ENCODE assay signal across 11 cellular contexts in genomic region chr1:39775141-39775540, GRCh38. TPM values are rescaled to one million over a fixed set of nuclear protein-coding genes. Genes with fewer than 3 reads are reported as not detected.
DNase-seq lines count a peak whose midpoint lies in the region; ATAC-seq, FAIRE-seq and TF ChIP-seq lines count a peak whose summit lies in the region.
"Not testable (repeated sequence)": the region's sequence is repeated elsewhere in the genome, so short reads cannot be mapped to it uniquely, and the experiment has no call there.
"Had no signal": no experiment of that assay in that cellular context is flagged by ENCODE, and none has a peak within 500 bp of the region (broad histone marks: within the 10 kb centered on the region; RNA-seq: fewer than 3 reads in every experiment).

No MANE protein-coding gene starts in this region.

- FAIRE-seq in GM12878 (lab: Jason Lieb, UNC), result not testable (repeated sequence)
- FAIRE-seq in HepG2 (lab: Jason Lieb, UNC), result peak; percentile 66

- SMC1A ChIA-PET in GM12878 (lab: Charles Lee; ENCODE audit: uncharacterized antibody, unreplicated experiment), result not testable (repeated sequence)

- not testable (repeated sequence) for TF ChIP-seq POLR2A in GM12878 (IDR thresholded peaks at IDR 0.05; ENCODE audit: low read depth, low read length); HepG2 (IDR thresholded peaks at IDR 0.05; ENCODE audit: insufficient read depth in 1 of 2, low read depth in 2 of 2, low read length in 2 of 2)

- peak overlapping the region; percentile 63 for H3K27ac Mint-ChIP-seq in Caco-2 (ENCODE audit: unreplicated experiment)

- in situ Hi-C loops in GM12878 (cut with MboI); HepG2 (cut with HindIII; ENCODE audit: extremely low pct_ligation_motif_present, low pct_unique_long_range_greater_than_20kb): not testable (repeated sequence)

- H3K4me1 ChIP-seq in Caco-2; mucosa of descending colon (ENCODE audit: low read depth): not testable (repeated sequence)
- peaks cover 20% of the 10 kb centered on the region for H3K4me1 ChIP-seq in KMS-11 (ENCODE audit: low read depth, poor library complexity, severe bottlenecking)
- peaks cover 13% of the 10 kb centered on the region for H3K4me1 ChIP-seq in GM12878 (ENCODE audit: control insufficient read depth, insufficient read depth, low read length)
- H3K4me1 ChIP-seq in HepG2 (ENCODE audit: insufficient read depth, low read length), result peaks cover 10% of the 10 kb centered on the region; the same call in 1 of the 2 replicates

- WGBS in GM12878 (ENCODE audit: insufficient coverage, insufficient replicate concordance, low lambda C conversion rate, missing lambda C conversion rate), result 79% methylated on average over 11 of the region's 11 CpGs
- WGBS in HepG2 (ENCODE audit: low lambda C conversion rate), result 10% methylated on average over 5 of the region's 11 CpGs

- H2AFZ ChIP-seq in KMS-11 (ENCODE audit: low read depth); GM12878 (ENCODE audit: control insufficient read depth, low read depth, low read length); HepG2 (ENCODE audit: low read length): not testable (repeated sequence)

- RAD21 ChIA-PET in GM12878 (lab: Charles Lee; ENCODE audit: unreplicated experiment), result not testable (repeated sequence)

- DNase-seq in Caco-2 (peak; percentile 49 to 73), HepG2 (ENCODE audit: low spot score) (peak; percentile 45), sciatic nerve (ENCODE audit: low spot score) (peak; percentile 30)
- DNase-seq in GM12878 (ENCODE audit: low read depth, low spot score); mucosa of descending colon: not testable (repeated sequence)

- not testable (repeated sequence) for H3K9ac ChIP-seq in KMS-11; GM12878 (ENCODE audit: control insufficient read depth, insufficient read depth, low read length); HepG2 (ENCODE audit: insufficient read depth, low read depth, low read length)

- not testable (repeated sequence) for H3K36me3 Mint-ChIP-seq in Caco-2 (ENCODE audit: insufficient read depth, unreplicated experiment)

- TF ChIP-seq CTCF in Caco-2 (IDR thresholded peaks at IDR 0.05; ENCODE audit: insufficient read depth in 1 of 2, low read depth in 1 of 2, low read length in 1 of 2, severe bottlenecking in 1 of 2, unreplicated experiment in 1 of 2); KMS-11 (conservative IDR thresholded peaks at IDR 0.05; ENCODE audit: low read depth, low read length); GM12878 (IDR thresholded peaks at IDR 0.05 in 2 of 3, conservative IDR thresholded peaks at IDR 0.05 in 1 of 3; ENCODE audit: control insufficient read depth in 2 of 3, extremely low read depth in 1 of 3, insufficient read depth in 1 of 3, low read depth in 3 of 3, low read length in 3 of 3); HepG2 (CRISPR knock-in tag; IDR thresholded peaks at IDR 0.05); mucosa of descending colon (IDR thresholded peaks at IDR 0.05): not testable (repeated sequence)

- not testable (repeated sequence) for H3K4me3 Mint-ChIP-seq in Caco-2 (ENCODE audit: unreplicated experiment)

- not testable (repeated sequence) for H3K4me2 ChIP-seq in KMS-11
- H3K4me2 ChIP-seq in GM12878 (ENCODE audit: control insufficient read depth, insufficient read depth), result 0 out of 2 replicates have a peak overlapping the region, but pooled peaks have one; percentile 48
- peak overlapping the region; percentile 57 for H3K4me2 ChIP-seq in HepG2 (ENCODE audit: low read depth, low read length)

- intact Hi-C loops in Caco-2 (cut with micrococcal nuclease; ENCODE audit: unreplicated experiment); GM12878 (cut with micrococcal nuclease; ENCODE audit: unreplicated experiment); HepG2 (cut with micrococcal nuclease; ENCODE audit: unreplicated experiment); mucosa of descending colon (cut with DNase I, micrococcal nuclease); sciatic nerve (cut with DNase I): not testable (repeated sequence)

- ATAC-seq in GM12878, sciatic nerve: not testable (repeated sequence)
- ATAC-seq in HepG2 (peak; percentile 62), mucosa of descending colon (peak; percentile 56)

- TF ChIP-seq RAD21 in GM12878 (IDR thresholded peaks at IDR 0.05; ENCODE audit: insufficient read depth, low read depth, low read length); HepG2 (CRISPR knock-in tag; IDR thresholded peaks at IDR 0.05): not testable (repeated sequence)

- H3K27me3 Mint-ChIP-seq in Caco-2 (ENCODE audit: insufficient read depth, unreplicated experiment), result not testable (repeated sequence)

- POLR2A ChIA-PET in Caco-2 (lab: Charles Lee); GM12878 (lab: Charles Lee); HepG2 (lab: Yijun Ruan, JAX): not testable (repeated sequence)

- not testable (repeated sequence) for H3K9me3 ChIP-seq in Caco-2; GM12878 (replicated peaks; ENCODE audit: control insufficient read depth, insufficient read depth, low read length); HepG2 (ENCODE audit: low read length); mucosa of descending colon

- BruUV-seq in Caco-2 (replicated peaks; lab: Mats Ljungman, UMichigan); GM12878 (replicated peaks; lab: Mats Ljungman, UMichigan); HepG2 (replicated peaks; lab: Mats Ljungman, UMichigan): not testable (repeated sequence)

- TF ChIP-seq EP300 in GM12878 (IDR thresholded peaks at IDR 0.05; ENCODE audit: borderline replicate concordance in 1 of 2, control insufficient read depth in 1 of 2, low read depth in 2 of 2, low read length in 2 of 2); HepG2 (IDR thresholded peaks at IDR 0.05; ENCODE audit: low read depth in 2 of 2, low read length in 2 of 2); HepG2 (CRISPR knock-in tag; IDR thresholded peaks at IDR 0.05; ENCODE audit: borderline replicate concordance): not testable (repeated sequence)

- not testable (repeated sequence) for H3K79me2 ChIP-seq in KMS-11 (ENCODE audit: insufficient read depth, low read depth); GM12878 (ENCODE audit: control insufficient read depth, insufficient read depth, low read length); HepG2 (ENCODE audit: insufficient read depth, low read length)

- H3K4me3 ChIP-seq in Caco-2 (ENCODE audit: low read depth, low read length); KMS-11 (IDR thresholded peaks at IDR 0.05; ENCODE audit: insufficient read depth, low read depth, low read length); GM12878; mucosa of descending colon: not testable (repeated sequence)
- peak overlapping the region in 2 of 3 experiments; percentile 9 to 36; a peak in 2 of 6 replicates for H3K4me3 ChIP-seq in HepG2 (replicated peaks in 1 of 3; ENCODE audit: insufficient read depth in 1 of 3, low read depth in 2 of 3, low read length in 3 of 3)

- not testable (repeated sequence) for H3K4me1 Mint-ChIP-seq in Caco-2 (ENCODE audit: low read depth, unreplicated experiment)

- H3K36me3 ChIP-seq in Caco-2 (ENCODE audit: control insufficient read depth, insufficient read depth, low read length); KMS-11 (ENCODE audit: insufficient read depth); GM12878 (ENCODE audit: control insufficient read depth in 2 of 2, insufficient read depth in 2 of 2, low read length in 1 of 2); HepG2 (replicated peaks in 1 of 2; ENCODE audit: control insufficient read depth in 1 of 2, insufficient read depth in 2 of 2, low read length in 2 of 2); mucosa of descending colon (ENCODE audit: low read depth): not testable (repeated sequence)

- H4K20me1 ChIP-seq in KMS-11 (ENCODE audit: insufficient read depth); GM12878 (ENCODE audit: control insufficient read depth, insufficient read depth); HepG2 (ENCODE audit: insufficient read depth, low read length): not testable (repeated sequence)

- CTCF ChIA-PET in Caco-2 (lab: Charles Lee); GM12878 (lab: Yijun Ruan, JAX): not testable (repeated sequence)
- CTCF ChIA-PET in HepG2 (lab: Yijun Ruan, JAX; ENCODE audit: low intra/inter-chr PET ratio, low total read pairs), result interaction anchor here (0.6 kb wide), 1 partner anchor 55 kb away, joined by 3 read pairs; no protein-coding TSS in a partner anchor

- H3K27ac ChIP-seq in KMS-11, result peak overlapping the region; percentile 73; the same call in 1 of the 2 replicates
- H3K27ac ChIP-seq in GM12878 (ENCODE audit: control insufficient read depth, insufficient read depth); HepG2 (ENCODE audit: extremely low read length, insufficient read depth, low read length): not testable (repeated sequence)

- not testable (repeated sequence) for H3K9me3 Mint-ChIP-seq in Caco-2 (ENCODE audit: unreplicated experiment)

- H3K27me3 ChIP-seq in Caco-2 (replicated peaks; ENCODE audit: control insufficient read depth, insufficient read depth, low read length); KMS-11 (ENCODE audit: insufficient read depth, low read depth); GM12878 (replicated peaks in 1 of 2; ENCODE audit: control insufficient read depth in 2 of 2, insufficient read depth in 2 of 2, low read length in 1 of 2); HepG2 (ENCODE audit: control insufficient read depth in 1 of 2, insufficient read depth in 2 of 2, low read length in 2 of 2): not testable (repeated sequence)

RNA-seq across cellular contexts. Expression of gene OXCT2, which starts 4.0 kb away (rescaled TPM):
- total RNA-seq in Caco-2 (2022), result 4.6 and 6.4 TPM in 2 replicates
- total RNA-seq in GM12878 (2013; cell fraction: nucleolus; rRNA removed), result 4.1 and 4.9 TPM in 2 replicates
- 0.79 and 1.1 TPM in 2 replicates for total RNA-seq in GM12878 (2014; rRNA removed)
- 0.69 and 1.0 TPM in 2 replicates for total RNA-seq in GM12878 (2014; rRNA removed; fragmentation: Illumina TruSeq; extraction: Trizol)
- total RNA-seq in GM12878 (2021), result 0.98 and 1.9 TPM in 2 replicates
- 0.43 TPM for polyA plus RNA-seq in GM12878 (2011; ENCODE audit: low read depth)
- 0.29 and 0.39 TPM in 2 replicates for polyA plus RNA-seq in GM12878 (2011; rRNA removed)
- polyA plus RNA-seq in GM12878 (2011; cell fraction: cytosol; rRNA removed), result 0.39 and 0.53 TPM in 2 replicates
- 1.9 and 2.1 TPM in 2 replicates for polyA plus RNA-seq in GM12878 (2011; cell fraction: nucleus; rRNA removed)
- polyA plus RNA-seq in GM12878 (2012), result 0.53 and 0.81 TPM in 2 replicates
- polyA plus RNA-seq in GM12878 (2014; fragmentation: Illumina TruSeq; extraction: Trizol), result 0.13 and 0.57 TPM in 2 replicates
- under 1 TPM; 0.06 to 0.31 TPM for polyA plus RNA-seq in GM12878 (2014; fragmentation: Nextera tagmentation; extraction: Ambion mirVana)
- 1.7 and 1.8 TPM in 2 replicates for polyA plus RNA-seq in GM12878 (2014; rRNA removed)
- polyA plus RNA-seq in GM12878 (2016; fragmentation: Nextera tagmentation; extraction: Ambion mirVana), result under 1 TPM; 0.40 to 0.60 TPM
- polyA minus RNA-seq in GM12878 (2011; rRNA and poly(A)+ RNA removed), result 0.44 and 0.72 TPM in 2 replicates
- polyA minus RNA-seq in GM12878 (2011; cell fraction: cytosol; rRNA and poly(A)+ RNA removed), result not detected in 2 replicates
- polyA minus RNA-seq in GM12878 (2011; cell fraction: nucleus; rRNA and poly(A)+ RNA removed), result 0.36 and 0.67 TPM in 2 replicates
- 0.33 TPM in 1 of 2 replicates, not detected in the other for total RNA-seq in HepG2 (2016; rRNA removed; fragmentation: Illumina TruSeq; extraction: Trizol)
- total RNA-seq in HepG2 (2016; cell fraction: cytosol; rRNA removed; fragmentation: Illumina TruSeq; extraction: Trizol; ENCODE audit: low read depth), result not detected in 2 replicates
- total RNA-seq in HepG2 (2016; cell fraction: insoluble cytoplasmic fraction; rRNA removed; fragmentation: Illumina TruSeq; extraction: Trizol), result 0.43 TPM in 1 of 2 replicates, not detected in the other
- 0.12 and 0.17 TPM in 2 replicates for total RNA-seq in HepG2 (2016; cell fraction: membrane; rRNA removed; fragmentation: Illumina TruSeq; extraction: Trizol)
- 0.22 and 0.34 TPM in 2 replicates for total RNA-seq in HepG2 (2016; cell fraction: nucleus; rRNA removed; fragmentation: Illumina TruSeq; extraction: Trizol)
- 0.21 and 0.26 TPM in 2 replicates for polyA plus RNA-seq in HepG2 (2011; rRNA removed)
- polyA plus RNA-seq in HepG2 (2011; cell fraction: cytosol; rRNA removed), result 0.18 and 0.31 TPM in 2 replicates
- 1.2 and 1.7 TPM in 2 replicates for polyA plus RNA-seq in HepG2 (2011; cell fraction: nucleus; rRNA removed)
- 0.25 TPM in 2 replicates for polyA plus RNA-seq in HepG2 (2012)
- not detected in 2 replicates for polyA plus RNA-seq in HepG2 (2016; cell fraction: cytosol; fragmentation: Illumina TruSeq; extraction: Trizol; ENCODE audit: low read depth)
- polyA plus RNA-seq in HepG2 (2016; cell fraction: insoluble cytoplasmic fraction; fragmentation: Illumina TruSeq; extraction: Trizol; ENCODE audit: low read depth), result 0.29 TPM in 1 of 2 replicates, not detected in the other
- polyA plus RNA-seq in HepG2 (2016; cell fraction: membrane; fragmentation: Illumina TruSeq; extraction: Trizol; ENCODE audit: low read depth), result not detected in 2 replicates
- 0.93 and 1.2 TPM in 2 replicates for polyA plus RNA-seq in HepG2 (2016; cell fraction: nucleus; fragmentation: Illumina TruSeq; extraction: Trizol; ENCODE audit: insufficient read depth, low read depth)
- polyA minus RNA-seq in HepG2 (2011; rRNA and poly(A)+ RNA removed; ENCODE audit: low replicate concordance), result 0.22 and 1.3 TPM in 2 replicates
- 0.30 TPM in 1 of 2 replicates, not detected in the other for polyA minus RNA-seq in HepG2 (2011; cell fraction: cytosol; rRNA and poly(A)+ RNA removed)
- polyA minus RNA-seq in HepG2 (2011; cell fraction: nucleus; rRNA and poly(A)+ RNA removed), result 0.64 and 0.99 TPM in 2 replicates
- total RNA-seq in mucosa of descending colon, result 1 to 10 TPM; 1.9 to 3.3 (median 2.2) TPM
- total RNA-seq in sciatic nerve, result 8.5 TPM
- total RNA-seq: A172; CD4-positive, alpha-beta T cell; H7; HT1080 had no signal

RNA-seq across cellular contexts. Expression of gene BMP8B, which starts 13.5 kb away (rescaled TPM):
- total RNA-seq in Caco-2 (2022) (5.8 and 5.9 TPM in 2 replicates), GM12878 (2014; rRNA removed) (0.71 and 1.2 TPM in 2 replicates), GM12878 (2014; rRNA removed; fragmentation: Illumina TruSeq; extraction: Trizol) (0.37 and 0.49 TPM in 2 replicates), GM12878 (2021) (1.2 TPM in 2 replicates), HepG2 (2016; rRNA removed; fragmentation: Illumina TruSeq; extraction: Trizol) (0.14 and 0.29 TPM in 2 replicates), mucosa of descending colon (10 to 100 TPM; 11.0 to 19.9 (median 18.7) TPM), sciatic nerve (40.2 TPM)
- total RNA-seq in GM12878 (2013; cell fraction: nucleolus; rRNA removed), result 1.2 and 2.0 TPM in 2 replicates
- polyA plus RNA-seq in GM12878 (2011; ENCODE audit: low read depth), result 0.71 TPM
- polyA plus RNA-seq in GM12878 (2011; rRNA removed) (0.55 and 0.56 TPM in 2 replicates), GM12878 (2014; fragmentation: Illumina TruSeq; extraction: Trizol) (1.00 and 1.0 TPM in 2 replicates), GM12878 (2014; fragmentation: Nextera tagmentation; extraction: Ambion mirVana) (under 1 TPM; 0.23 to 0.37 TPM), GM12878 (2014; rRNA removed) (1.00 and 1.0 TPM in 2 replicates), GM12878 (2016; fragmentation: Nextera tagmentation; extraction: Ambion mirVana) (under 1 TPM; 0.09 to 0.23 TPM), HepG2 (2011; rRNA removed) (0.41 and 0.48 TPM in 2 replicates)
- 0.62 and 0.76 TPM in 2 replicates for polyA plus RNA-seq in GM12878 (2011; cell fraction: cytosol; rRNA removed)
- polyA plus RNA-seq in GM12878 (2011; cell fraction: nucleus; rRNA removed), result 0.96 and 1.1 TPM in 2 replicates
- 1.0 and 1.3 TPM in 2 replicates for polyA plus RNA-seq in GM12878 (2012)
- polyA minus RNA-seq in GM12878 (2011; rRNA and poly(A)+ RNA removed), result 0.88 and 1.1 TPM in 2 replicates
- 0.53 TPM in 1 of 2 replicates, not detected in the other for polyA minus RNA-seq in GM12878 (2011; cell fraction: cytosol; rRNA and poly(A)+ RNA removed)
- polyA minus RNA-seq in GM12878 (2011; cell fraction: nucleus; rRNA and poly(A)+ RNA removed), result 0.12 and 0.48 TPM in 2 replicates
- total RNA-seq in HepG2 (2016; cell fraction: cytosol; rRNA removed; fragmentation: Illumina TruSeq; extraction: Trizol; ENCODE audit: low read depth), result not detected in 2 replicates
- total RNA-seq in HepG2 (2016; cell fraction: insoluble cytoplasmic fraction; rRNA removed; fragmentation: Illumina TruSeq; extraction: Trizol), result 0.22 and 0.36 TPM in 2 replicates
- 0.09 and 0.17 TPM in 2 replicates for total RNA-seq in HepG2 (2016; cell fraction: membrane; rRNA removed; fragmentation: Illumina TruSeq; extraction: Trizol)
- 0.22 and 0.34 TPM in 2 replicates for total RNA-seq in HepG2 (2016; cell fraction: nucleus; rRNA removed; fragmentation: Illumina TruSeq; extraction: Trizol)
- 0.24 and 0.41 TPM in 2 replicates for polyA plus RNA-seq in HepG2 (2011; cell fraction: cytosol; rRNA removed)
- polyA plus RNA-seq in HepG2 (2011; cell fraction: nucleus; rRNA removed), result 0.24 and 0.33 TPM in 2 replicates
- polyA plus RNA-seq in HepG2 (2012), result 0.68 and 0.78 TPM in 2 replicates
- polyA plus RNA-seq in HepG2 (2016; cell fraction: cytosol; fragmentation: Illumina TruSeq; extraction: Trizol; ENCODE audit: low read depth), result 0.03 TPM in 2 replicates
- polyA plus RNA-seq in HepG2 (2016; cell fraction: insoluble cytoplasmic fraction; fragmentation: Illumina TruSeq; extraction: Trizol; ENCODE audit: low read depth), result 0.24 and 0.44 TPM in 2 replicates
- polyA plus RNA-seq in HepG2 (2016; cell fraction: membrane; fragmentation: Illumina TruSeq; extraction: Trizol; ENCODE audit: low read depth), result 0.06 and 0.09 TPM in 2 replicates
- polyA plus RNA-seq in HepG2 (2016; cell fraction: nucleus; fragmentation: Illumina TruSeq; extraction: Trizol; ENCODE audit: insufficient read depth, low read depth), result 0.37 and 0.51 TPM in 2 replicates
- polyA minus RNA-seq in HepG2 (2011; rRNA and poly(A)+ RNA removed; ENCODE audit: low replicate concordance), result 0.62 and 4.1 TPM in 2 replicates
- polyA minus RNA-seq in HepG2 (2011; cell fraction: cytosol; rRNA and poly(A)+ RNA removed), result 0.40 and 0.44 TPM in 2 replicates
- 0.12 and 0.26 TPM in 2 replicates for polyA minus RNA-seq in HepG2 (2011; cell fraction: nucleus; rRNA and poly(A)+ RNA removed)
- total RNA-seq: HFFc6, HT1080 had no signal

RNA-seq across cellular contexts. Expression of gene PPIE, which starts 36.5 kb away (rescaled TPM):
- total RNA-seq in Caco-2 (2022) (39.2 and 41.7 TPM in 2 replicates), GM12878 (2014; rRNA removed) (36.6 and 39.6 TPM in 2 replicates), GM12878 (2014; rRNA removed; fragmentation: Illumina TruSeq; extraction: Trizol) (46.6 and 48.0 TPM in 2 replicates), GM12878 (2021) (46.5 and 48.1 TPM in 2 replicates), HepG2 (2016; rRNA removed; fragmentation: Illumina TruSeq; extraction: Trizol) (15.3 and 20.9 TPM in 2 replicates), mucosa of descending colon (10 to 100 TPM; 30.9 to 46.8 (median 41.8) TPM), sciatic nerve (41.5 TPM)
- 75.9 and 77.7 TPM in 2 replicates for total RNA-seq in GM12878 (2013; cell fraction: nucleolus; rRNA removed)
- polyA plus RNA-seq in GM12878 (2011; ENCODE audit: low read depth), result 34.9 TPM
- polyA plus RNA-seq in GM12878 (2011; rRNA removed) (77.8 and 81.1 TPM in 2 replicates), GM12878 (2014; fragmentation: Illumina TruSeq; extraction: Trizol) (53.4 and 58.7 TPM in 2 replicates), GM12878 (2014; fragmentation: Nextera tagmentation; extraction: Ambion mirVana) (100 to 1,000 TPM; 130 to 163 TPM), GM12878 (2014; rRNA removed) (54.7 and 66.1 TPM in 2 replicates), GM12878 (2016; fragmentation: Nextera tagmentation; extraction: Ambion mirVana) (10 to 100 TPM; 74.1 to 78.7 TPM), HepG2 (2011; rRNA removed) (24.2 and 26.3 TPM in 2 replicates)
- polyA plus RNA-seq in GM12878 (2011; cell fraction: cytosol; rRNA removed), result 75.3 and 89.8 TPM in 2 replicates
- 111 and 126 TPM in 2 replicates for polyA plus RNA-seq in GM12878 (2011; cell fraction: nucleus; rRNA removed)
- 43.3 and 53.5 TPM in 2 replicates for polyA plus RNA-seq in GM12878 (2012)
- polyA minus RNA-seq in GM12878 (2011; rRNA and poly(A)+ RNA removed), result 46.6 and 47.5 TPM in 2 replicates
- 10.6 and 11.1 TPM in 2 replicates for polyA minus RNA-seq in GM12878 (2011; cell fraction: cytosol; rRNA and poly(A)+ RNA removed)
- 40.1 and 44.9 TPM in 2 replicates for polyA minus RNA-seq in GM12878 (2011; cell fraction: nucleus; rRNA and poly(A)+ RNA removed)
- total RNA-seq in HepG2 (2016; cell fraction: cytosol; rRNA removed; fragmentation: Illumina TruSeq; extraction: Trizol; ENCODE audit: low read depth), result 3.8 and 4.1 TPM in 2 replicates
- total RNA-seq in HepG2 (2016; cell fraction: insoluble cytoplasmic fraction; rRNA removed; fragmentation: Illumina TruSeq; extraction: Trizol), result 16.7 and 22.4 TPM in 2 replicates
- 6.2 and 6.9 TPM in 2 replicates for total RNA-seq in HepG2 (2016; cell fraction: membrane; rRNA removed; fragmentation: Illumina TruSeq; extraction: Trizol)
- total RNA-seq in HepG2 (2016; cell fraction: nucleus; rRNA removed; fragmentation: Illumina TruSeq; extraction: Trizol), result 11.7 and 12.9 TPM in 2 replicates
- polyA plus RNA-seq in HepG2 (2011; cell fraction: cytosol; rRNA removed), result 30.4 and 32.8 TPM in 2 replicates
- polyA plus RNA-seq in HepG2 (2011; cell fraction: nucleus; rRNA removed), result 16.3 and 18.0 TPM in 2 replicates
- 14.9 and 16.1 TPM in 2 replicates for polyA plus RNA-seq in HepG2 (2012)
- 3.2 and 3.6 TPM in 2 replicates for polyA plus RNA-seq in HepG2 (2016; cell fraction: cytosol; fragmentation: Illumina TruSeq; extraction: Trizol; ENCODE audit: low read depth)
- 25.7 and 30.7 TPM in 2 replicates for polyA plus RNA-seq in HepG2 (2016; cell fraction: insoluble cytoplasmic fraction; fragmentation: Illumina TruSeq; extraction: Trizol; ENCODE audit: low read depth)
- polyA plus RNA-seq in HepG2 (2016; cell fraction: membrane; fragmentation: Illumina TruSeq; extraction: Trizol; ENCODE audit: low read depth), result 5.5 and 6.3 TPM in 2 replicates
- 14.6 and 17.0 TPM in 2 replicates for polyA plus RNA-seq in HepG2 (2016; cell fraction: nucleus; fragmentation: Illumina TruSeq; extraction: Trizol; ENCODE audit: insufficient read depth, low read depth)
- polyA minus RNA-seq in HepG2 (2011; rRNA and poly(A)+ RNA removed; ENCODE audit: low replicate concordance), result 12.2 and 26.4 TPM in 2 replicates
- 4.8 and 5.6 TPM in 2 replicates for polyA minus RNA-seq in HepG2 (2011; cell fraction: cytosol; rRNA and poly(A)+ RNA removed)
- 15.5 and 15.9 TPM in 2 replicates for polyA minus RNA-seq in HepG2 (2011; cell fraction: nucleus; rRNA and poly(A)+ RNA removed)
